In the genomic region with DNA sequence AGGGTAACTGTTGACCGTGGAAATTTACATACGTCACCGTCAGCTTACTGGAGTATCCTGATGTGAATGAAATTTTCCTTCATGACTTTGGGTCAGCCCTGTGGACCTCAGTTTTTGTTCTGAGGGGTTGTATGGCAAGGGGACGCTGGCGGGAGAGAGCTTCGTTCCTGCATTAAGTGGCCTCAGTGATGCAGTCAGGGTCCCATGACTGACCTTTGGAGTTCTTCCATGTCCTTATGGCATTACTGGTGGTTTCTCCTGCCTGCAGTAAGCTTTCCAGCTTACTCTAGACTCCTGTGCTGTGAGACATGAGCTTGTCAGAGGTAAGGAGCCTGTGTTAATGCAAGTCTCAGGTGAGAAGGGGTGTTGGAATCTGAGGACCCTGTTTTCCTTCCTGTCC, we compare ENCODE assay signal across 10 cellular contexts. TPM values are rescaled to one million over a fixed set of nuclear protein-coding genes. Genes with fewer than 3 reads are reported as not detected.
A peak's percentile ranks its signal among the peaks of the same experiment; 100 is the strongest.
DNase-seq lines count a peak whose midpoint lies in the region; ATAC-seq, FAIRE-seq and TF ChIP-seq lines count a peak whose summit lies in the region.
"Had no signal": no experiment of that assay in that cellular context is flagged by ENCODE, and none has a peak within 500 bp of the region (broad histone marks: within the 10 kb centered on the region; RNA-seq: fewer than 3 reads in every experiment).

No MANE protein-coding gene starts in this region.

- peak overlapping the region; percentile 71 to 87 (median 84) for H3K4me3 ChIP-seq in mammary epithelial cell (replicated peaks in 1 of 3; ENCODE audit: insufficient read depth in 1 of 3, low read depth in 2 of 3, low read length in 3 of 3)
- H3K4me3 ChIP-seq in keratinocyte (ENCODE audit: control insufficient read depth in 2 of 3, extremely low read depth in 1 of 3, insufficient read depth in 2 of 3, low read depth in 1 of 3, low read length in 3 of 3), result peak overlapping the region; percentile 24 to 94 (median 88)
- H3K4me3 ChIP-seq in subcutaneous abdominal adipose tissue (ENCODE audit: low read depth in 1 of 5, low read length in 5 of 5), result peak overlapping the region; percentile 64 to 85 (median 73)

- peak; percentile 58 for FAIRE-seq in keratinocyte (lab: Jason Lieb, UNC)

- 96% methylated on average over 6 of the region's 6 CpGs for WGBS in mammary epithelial cell (ENCODE audit: low coverage, missing lambda C conversion rate)

- H3K79me2 ChIP-seq in mammary epithelial cell (ENCODE audit: insufficient read depth, low read length) (peaks cover 66% of the 10 kb centered on the region), keratinocyte (ENCODE audit: control insufficient read depth, insufficient read depth, low read length) (peaks cover 63% of the 10 kb centered on the region)

- dilution Hi-C loops in mammary epithelial cell (cut with HindIII; ENCODE audit: low sequenced_read_pairs), result no loop called here
- dilution Hi-C loops in keratinocyte (cut with MboI; ENCODE audit: extremely low pct_ligation_motif_present, low sequenced_read_pairs), result loop anchor here (25.0 kb wide), 1 partner anchor 99 kb away; no protein-coding TSS in a partner anchor

- ATAC-seq in HG03442 (IDR thresholded peaks at IDR 0.05; ENCODE audit: unreplicated experiment), result no peak

- CTCF ChIA-PET in mammary epithelial cell (lab: Charles Lee; ENCODE audit: low non-redundant PET), result interaction anchor here (0.9 kb wide), 1 partner anchor 50 kb away, joined by 4 read pairs; no protein-coding TSS in a partner anchor

- H3K27ac ChIP-seq in mammary epithelial cell (ENCODE audit: insufficient read depth, low read depth, low read length), result peak overlapping the region; percentile 54
- peak overlapping the region; percentile 76 for H3K27ac ChIP-seq in keratinocyte (ENCODE audit: control insufficient read depth, insufficient read depth, low read length)
- peak overlapping the region; percentile 87 for H3K27ac ChIP-seq in subcutaneous abdominal adipose tissue (ENCODE audit: low read depth, low read length)

- H3K4me1 ChIP-seq in mammary epithelial cell (ENCODE audit: insufficient read depth, low read length) (peaks cover 50% of the 10 kb centered on the region), keratinocyte (ENCODE audit: control insufficient read depth, extremely low read depth, insufficient read depth, low read length) (peaks cover 51% of the 10 kb centered on the region), subcutaneous abdominal adipose tissue (ENCODE audit: control insufficient read depth in 5 of 5, insufficient read depth in 5 of 5, low read length in 5 of 5) (peaks cover 9 to 83% (median 63%) of the 10 kb centered on the region in 5 donors)

- no peak for TF ChIP-seq CTCF in mammary epithelial cell (conservative IDR thresholded peaks at IDR 0.05 in 1 of 2, IDR thresholded peaks at IDR 0.05 in 1 of 2; ENCODE audit: extremely low read depth in 1 of 2, insufficient read depth in 1 of 2, low read depth in 1 of 2, low read length in 2 of 2)
- TF ChIP-seq CTCF in keratinocyte (optimal IDR thresholded peaks at IDR 0.05 in 1 of 3, IDR thresholded peaks at IDR 0.05 in 1 of 3, conservative IDR thresholded peaks at IDR 0.05 in 1 of 3; ENCODE audit: extremely low read depth in 1 of 3, insufficient read depth in 2 of 3, low read length in 3 of 3), result no peak

- no peak overlapping the region for H3K27ac Mint-ChIP-seq in activated CD4-positive, alpha-beta T cell treated with anti-CD3 and anti-CD28 coated beads, Interleukin-2, amount 10 ng/mL, durations not matched to agents 24 days and 14 days

- BruUV-seq in mammary epithelial cell (replicated peaks; lab: Mats Ljungman, UMichigan), result no TSS peak

- peaks cover 24% of the 10 kb centered on the region for H3K4me1 Mint-ChIP-seq in activated CD4-positive, alpha-beta T cell treated with anti-CD3 and anti-CD28 coated beads, Interleukin-2, amount 10 ng/mL, durations not matched to agents 24 days and 14 days

- H3K9ac ChIP-seq in mammary epithelial cell (ENCODE audit: insufficient read depth, low read length) (peak overlapping the region; percentile 69), keratinocyte (ENCODE audit: control insufficient read depth, extremely low read depth, insufficient read depth, low read length) (peak overlapping the region; percentile 84), subcutaneous abdominal adipose tissue (ENCODE audit: low read length in 5 of 5) (peak overlapping the region in 4 of 5 donors; percentile 2 to 86 (median 60))

- H3K27me3 ChIP-seq in mammary epithelial cell (ENCODE audit: insufficient read depth, low read length) (no peaks in the 10 kb centered on the region), keratinocyte (ENCODE audit: control insufficient read depth, extremely low read depth, insufficient read depth, low read length) (no peaks in the 10 kb centered on the region), subcutaneous abdominal adipose tissue (ENCODE audit: control insufficient read depth in 5 of 5, insufficient read depth in 4 of 5, low read length in 5 of 5) (no peaks in the 10 kb centered on the region)

- H2AFZ ChIP-seq in mammary epithelial cell (ENCODE audit: low read depth, low read length) (no peak overlapping the region), keratinocyte (ENCODE audit: control insufficient read depth, low read length) (no peak overlapping the region)

- H3K4me2 ChIP-seq in mammary epithelial cell (ENCODE audit: insufficient read depth, low read depth, low read length), result peak overlapping the region; percentile 91
- peak overlapping the region; percentile 93 for H3K4me2 ChIP-seq in keratinocyte (ENCODE audit: control insufficient read depth, extremely low read depth, insufficient read depth, low read depth, low read length)

- H3K9me3 ChIP-seq in mammary epithelial cell (replicated peaks; ENCODE audit: insufficient read depth, low read length) (no peaks in the 10 kb centered on the region), keratinocyte (ENCODE audit: control insufficient read depth, low read depth, low read length) (no peaks in the 10 kb centered on the region), subcutaneous abdominal adipose tissue (ENCODE audit: control insufficient read depth in 5 of 5, low read length in 5 of 5) (no peaks in the 10 kb centered on the region)

- no peaks in the 10 kb centered on the region for H3K9me3 Mint-ChIP-seq in activated CD4-positive, alpha-beta T cell treated with anti-CD3 and anti-CD28 coated beads, Interleukin-2, amount 10 ng/mL, durations not matched to agents 24 days and 14 days

- no peaks in the 10 kb centered on the region for H3K36me3 ChIP-seq in mammary epithelial cell (ENCODE audit: insufficient read depth, low read length)
- H3K36me3 ChIP-seq in keratinocyte (ENCODE audit: control insufficient read depth in 2 of 2, extremely low read depth in 1 of 2, insufficient read depth in 2 of 2, low read length in 2 of 2), result peaks cover 0 to 3% of the 10 kb centered on the region in 2 experiments
- no peaks in the 10 kb centered on the region for H3K36me3 ChIP-seq in subcutaneous abdominal adipose tissue (ENCODE audit: control insufficient read depth in 5 of 5, insufficient read depth in 5 of 5, low read length in 5 of 5)

- peak overlapping the region; percentile 77 for H3K4me3 Mint-ChIP-seq in activated CD4-positive, alpha-beta T cell treated with anti-CD3 and anti-CD28 coated beads, Interleukin-2, amount 10 ng/mL, durations not matched to agents 24 days and 14 days

- intact Hi-C loops in activated CD4-positive, alpha-beta T cell treated with anti-CD3 and anti-CD28 coated beads, Interleukin-2, amount 10 ng/mL, durations not matched to agents 24 days and 14 days (cut with micrococcal nuclease), result no loop called here
- intact Hi-C loops in mammary epithelial cell (cut with micrococcal nuclease), result loop anchor here (2.0 kb wide), 1 partner anchor 53 kb away; the partner anchor contains the start of gene NPTN

- in situ Hi-C loops in mammary epithelial cell (cut with MboI; ENCODE audit: low sequenced_read_pairs in 2 of 2), result loop anchor here in 1 of 2 donors (25.0 kb wide), 1 partner anchor 374 kb away; no protein-coding TSS in a partner anchor

- no peak for DNase-seq in activated CD4-positive, alpha-beta T cell treated with anti-CD3 and anti-CD28 coated beads, Interleukin-2, amount 10 ng/mL, durations not matched to agents 24 days and 14 days
- no peak for DNase-seq in activated CD4-positive, alpha-beta T cell treated with anti-CD3 and anti-CD28 coated beads for 48 hours
- DNase-seq in mammary epithelial cell, result no peak
- no peak for DNase-seq in keratinocyte (ENCODE audit: low read depth, low spot score)
- DNase-seq in activated CD4-positive, CD25-positive, alpha-beta regulatory T cell treated with anti-CD3 and anti-CD28 coated beads, Interleukin-2, amount 50 U/mL, for 72 hours, result no peak
- DNase-seq in iPS-NIHi7 (ENCODE audit: extremely low spot score), result no peak
- DNase-seq: 8988T; activated CD4-positive, alpha-beta T cell treated with anti-CD3 and anti-CD28 coated beads for 1 hour had no signal

- H4K20me1 ChIP-seq in mammary epithelial cell (ENCODE audit: insufficient read depth, low read length) (no peaks in the 10 kb centered on the region), keratinocyte (ENCODE audit: control insufficient read depth, extremely low read depth, insufficient read depth, low read length) (no peaks in the 10 kb centered on the region)

- no peaks in the 10 kb centered on the region for H3K36me3 Mint-ChIP-seq in activated CD4-positive, alpha-beta T cell treated with anti-CD3 and anti-CD28 coated beads, Interleukin-2, amount 10 ng/mL, durations not matched to agents 24 days and 14 days (ENCODE audit: low read depth)

- peaks cover 50% of the 10 kb centered on the region for H3K27me3 Mint-ChIP-seq in activated CD4-positive, alpha-beta T cell treated with anti-CD3 and anti-CD28 coated beads, Interleukin-2, amount 10 ng/mL, durations not matched to agents 24 days and 14 days

- H3K9me1 ChIP-seq in keratinocyte (ENCODE audit: control insufficient read depth, extremely low read depth, insufficient read depth, low read length), result peaks cover 4% of the 10 kb centered on the region

RNA-seq across cellular contexts. Expression of gene CD276, which starts 1.8 kb away (rescaled TPM):
- 20.1 and 20.3 TPM in 2 replicates for total RNA-seq in activated CD4-positive, alpha-beta T cell treated with anti-CD3 and anti-CD28 coated beads, Interleukin-2, amount 10 ng/mL, durations not matched to agents 24 days and 14 days
- total RNA-seq in mammary epithelial cell, result 100 to 1,000 TPM in 1 of 2 donors, 10 to 100 TPM in 1; 50.5 to 110 TPM
- polyA plus RNA-seq in mammary epithelial cell (128 TPM), keratinocyte (48.9 to 135 TPM (median 62.9 TPM) in 3 replicates)
- polyA minus RNA-seq in mammary epithelial cell (224 TPM), keratinocyte (74.5 to 299 TPM (median 92.7 TPM) in 3 replicates)
- polyA plus RNA-seq in keratinocyte (2011; ENCODE audit: low read depth), result 77.5 TPM
- polyA plus RNA-seq in keratinocyte (2011; cell fraction: cytosol; rRNA removed), result 53.7 and 79.5 TPM in 2 replicates
- 168 and 214 TPM in 2 replicates for polyA plus RNA-seq in keratinocyte (2011; cell fraction: nucleus; rRNA removed)
- 49.3 and 162 TPM in 2 replicates for polyA plus RNA-seq in keratinocyte (2012; ENCODE audit: low replicate concordance)
- 124 TPM for polyA minus RNA-seq in keratinocyte (2011; cell fraction: cytosol; rRNA and poly(A)+ RNA removed)
- polyA minus RNA-seq in keratinocyte (2011; cell fraction: nucleus; rRNA and poly(A)+ RNA removed), result 144 and 149 TPM in 2 replicates

RNA-seq across cellular contexts. Expression of gene NPTN, which starts 52.8 kb away (rescaled TPM):
- 61.6 and 68.7 TPM in 2 replicates for total RNA-seq in activated CD4-positive, alpha-beta T cell treated with anti-CD3 and anti-CD28 coated beads, Interleukin-2, amount 10 ng/mL, durations not matched to agents 24 days and 14 days
- 100 to 1,000 TPM; 118 to 143 TPM for total RNA-seq in mammary epithelial cell
- polyA plus RNA-seq in mammary epithelial cell (206 TPM), keratinocyte (137 to 282 TPM (median 223 TPM) in 3 replicates)
- polyA minus RNA-seq in mammary epithelial cell (246 TPM), keratinocyte (98.3 to 190 TPM (median 181 TPM) in 3 replicates)
- polyA plus RNA-seq in keratinocyte (2011; ENCODE audit: low read depth), result 212 TPM
- 117 and 166 TPM in 2 replicates for polyA plus RNA-seq in keratinocyte (2011; cell fraction: cytosol; rRNA removed)
- 442 and 516 TPM in 2 replicates for polyA plus RNA-seq in keratinocyte (2011; cell fraction: nucleus; rRNA removed)
- 86.1 and 170 TPM in 2 replicates for polyA plus RNA-seq in keratinocyte (2012; ENCODE audit: low replicate concordance)
- 73.1 TPM for polyA minus RNA-seq in keratinocyte (2011; cell fraction: cytosol; rRNA and poly(A)+ RNA removed)
- polyA minus RNA-seq in keratinocyte (2011; cell fraction: nucleus; rRNA and poly(A)+ RNA removed), result 140 and 258 TPM in 2 replicates
